In genomic region chr10:133208466-133208865, GRCh38 we compare ENCODE assay signal across 39 cellular contexts. TPM values are rescaled to one million over a fixed set of nuclear protein-coding genes. Genes with fewer than 3 reads are reported as not detected.
"Had no signal": no experiment of that assay in that cellular context is flagged by ENCODE, and none has a peak within 500 bp of the region (broad histone marks: within the 10 kb centered on the region; RNA-seq: fewer than 3 reads in every experiment).

No MANE protein-coding gene starts in this region.

- H3K36me3 ChIP-seq: adrenal gland, brain microvascular endothelial cell, breast epithelium had no signal

- H3K27me3 Mint-ChIP-seq: activated CD4-positive, alpha-beta memory T cell treated with anti-CD3 and anti-CD28 coated beads for 36 hours; activated CD4-positive, alpha-beta T cell treated with anti-CD3 and anti-CD28 coated beads, Interleukin-2, amount 10 ng/mL, durations not matched to agents 24 days and 14 days; activated CD8-positive, alpha-beta T cell treated with anti-CD3 and anti-CD28 coated beads for 36 hours; activated naive CD8-positive, alpha-beta T cell treated with anti-CD3 and anti-CD28 coated beads for 36 hours; activated T-helper 17 cell treated with anti-CD3 and anti-CD28 coated beads, Interleukin-2, amount 50 U/mL, for 72 hours had no signal

- H3K9me3 ChIP-seq: adrenal gland, body of pancreas had no signal

- H3K4me1 Mint-ChIP-seq: activated B cell treated with CpG ODN at 0.5 μM for 24 hours; activated naive CD8-positive, alpha-beta T cell treated with anti-CD3 and anti-CD28 coated beads for 36 hours; activated T-helper 17 cell treated with anti-CD3 and anti-CD28 coated beads, Interleukin-2, amount 50 U/mL, for 72 hours had no signal

- FAIRE-seq: astrocyte, TTC549 had no signal

- H3K9me3 Mint-ChIP-seq: activated B cell treated with CpG ODN at 0.5 μM for 24 hours; activated CD4-positive, alpha-beta memory T cell treated with anti-CD3 and anti-CD28 coated beads for 36 hours; activated CD4-positive, alpha-beta T cell treated with anti-CD3 and anti-CD28 coated beads, Interleukin-2, amount 10 ng/mL, durations not matched to agents 24 days and 14 days; activated CD8-positive, alpha-beta T cell treated with anti-CD3 and anti-CD28 coated beads for 36 hours; activated naive CD4-positive, alpha-beta T cell treated with anti-CD3 and anti-CD28 coated beads for 36 hours; activated naive CD4-positive, alpha-beta T cell treated with anti-CD3 and anti-CD28 coated beads, Interleukin-2, amount 50 U/mL, for 72 hours; activated naive CD8-positive, alpha-beta T cell treated with anti-CD3 and anti-CD28 coated beads for 36 hours; activated T-cell treated with anti-CD3 and anti-CD28 coated beads, Interleukin-2, amount 50 U/mL, for 4 hours; activated T-cell treated with anti-CD3 and anti-CD28 coated beads, Interleukin-2, amount 50 U/mL, for 72 hours; activated T-helper 1 cell treated with anti-CD3 and anti-CD28 coated beads, Interleukin-12 subunit alpha, Interleukin-12 subunit beta, Interleukin-2, Interleukin-4 antibody, amounts not matched to agents 30 ng/mL and 10 ng/mL and 1 ng/mL, durations not matched to agents 14 hours and 24 hours and 36 hours; activated T-helper 17 cell treated with anti-CD3 and anti-CD28 coated beads, Interleukin-2, amount 50 U/mL, for 72 hours; T-helper 1 cell treated with Interleukin-12 subunit alpha and Interleukin-12 subunit beta and Interleukin-4 antibody, amounts not matched to agents 30 μg/mL and 1 μg/mL, for 36 hours; T-helper 2 cell treated with Interferon-gamma antibody and Interleukin-4, amounts not matched to agents 5 μg/mL and 100 μg/mL, for 36 hours had no signal

- H3K27ac Mint-ChIP-seq: activated B cell treated with CpG ODN at 0.5 μM for 24 hours; activated CD4-positive, alpha-beta memory T cell treated with anti-CD3 and anti-CD28 coated beads for 36 hours; activated CD4-positive, alpha-beta T cell treated with anti-CD3 and anti-CD28 coated beads, Interleukin-2, amount 10 ng/mL, durations not matched to agents 24 days and 14 days; activated CD8-positive, alpha-beta T cell treated with anti-CD3 and anti-CD28 coated beads for 36 hours; activated naive CD4-positive, alpha-beta T cell treated with anti-CD3 and anti-CD28 coated beads for 36 hours; activated naive CD4-positive, alpha-beta T cell treated with anti-CD3 and anti-CD28 coated beads, Interleukin-2, amount 50 U/mL, for 72 hours; activated naive CD8-positive, alpha-beta T cell treated with anti-CD3 and anti-CD28 coated beads for 36 hours; activated T-cell treated with anti-CD3 and anti-CD28 coated beads, Interleukin-2, amount 50 U/mL, for 72 hours; activated T-helper 1 cell treated with anti-CD3 and anti-CD28 coated beads, Interleukin-12 subunit alpha, Interleukin-12 subunit beta, Interleukin-2, Interleukin-4 antibody, amounts not matched to agents 30 ng/mL and 10 ng/mL and 1 ng/mL, durations not matched to agents 14 hours and 24 hours and 36 hours; activated T-helper 17 cell treated with anti-CD3 and anti-CD28 coated beads, Interleukin-2, amount 50 U/mL, for 72 hours; T-helper 1 cell treated with Interleukin-12 subunit alpha and Interleukin-12 subunit beta and Interleukin-4 antibody, amounts not matched to agents 30 μg/mL and 1 μg/mL, for 36 hours; T-helper 2 cell treated with Interferon-gamma antibody and Interleukin-4, amounts not matched to agents 5 μg/mL and 100 μg/mL, for 36 hours had no signal

- H3K4me1 ChIP-seq: adrenal gland, body of pancreas, breast epithelium had no signal

- ATAC-seq: activated CD8-positive, alpha-beta T cell treated with anti-CD3 and anti-CD28 coated beads for 36 hours; activated naive CD4-positive, alpha-beta T cell treated with anti-CD3 and anti-CD28 coated beads, Interleukin-2, amount 50 U/mL, for 72 hours; activated T-cell treated with anti-CD3 and anti-CD28 coated beads, Interleukin-2, amount 50 U/mL, for 4 hours; activated T-cell treated with anti-CD3 and anti-CD28 coated beads, Interleukin-2, amount 50 U/mL, for 72 hours; activated T-helper 17 cell treated with anti-CD3 and anti-CD28 coated beads, Interleukin-2, amount 50 U/mL, for 72 hours; body of pancreas had no signal

- H3K4me3 ChIP-seq: adrenal gland, body of pancreas, breast epithelium had no signal

- H3K27ac ChIP-seq: adrenal gland, body of pancreas, brain microvascular endothelial cell, breast epithelium, VCaP had no signal

- DNase-seq: activated B cell treated with CpG ODN at 0.5 μM for 24 hours; activated CD4-positive, alpha-beta memory T cell treated with anti-CD3 and anti-CD28 coated beads for 36 hours; activated CD4-positive, alpha-beta T cell treated with anti-CD3 and anti-CD28 coated beads for 4 hours; activated CD4-positive, alpha-beta T cell treated with anti-CD3 and anti-CD28 coated beads, Interleukin-2, amount 10 ng/mL, durations not matched to agents 24 days and 14 days; activated CD4-positive, alpha-beta T cell treated with anti-CD3 and anti-CD28 coated beads, Interleukin-2, amount 50 U/mL, for 1 hour; activated CD4-positive, alpha-beta T cell treated with anti-CD3 and anti-CD28 coated beads, Interleukin-2, amount 50 U/mL, for 4 hours; activated CD4-positive, CD25-positive, alpha-beta regulatory T cell treated with anti-CD3 and anti-CD28 coated beads, Interleukin-2, amount 50 U/mL, for 72 hours; activated CD8-positive, alpha-beta memory T cell treated with anti-CD3 and anti-CD28 coated beads, Interleukin-2, amount 50 U/mL, for 4 hours; activated CD8-positive, alpha-beta T cell treated with anti-CD3 and anti-CD28 coated beads for 36 hours; activated effector memory CD4-positive, alpha-beta T cell treated with anti-CD3 and anti-CD28 coated beads, Interleukin-2, amount 50 U/mL, for 16 hours; activated gamma-delta T cell treated with Interleukin-2 at 50 U/mL for 16 hours; activated naive CD4-positive, alpha-beta T cell; activated naive CD4-positive, alpha-beta T cell treated with anti-CD3 and anti-CD28 coated beads for 36 hours; activated naive CD4-positive, alpha-beta T cell treated with anti-CD3 and anti-CD28 coated beads, Interleukin-2, amount 50 U/mL, for 16 hours; activated naive CD8-positive, alpha-beta T cell treated with anti-CD3 and anti-CD28 coated beads for 36 hours; activated T-cell treated with anti-CD3 and anti-CD28 coated beads for 4 hours; activated T-cell treated with anti-CD3 and anti-CD28 coated beads, Interleukin-2, amount 50 U/mL, for 1 hour; activated T-cell treated with anti-CD3 and anti-CD28 coated beads, Interleukin-2, amount 50 U/mL, for 4 hours; activated T-cell treated with anti-CD3 and anti-CD28 coated beads, Interleukin-2, amount 50 U/mL, for 72 hours; adrenal gland; amniotic stem cell; aorta; body of pancreas; brain microvascular endothelial cell; central memory CD4-positive, alpha-beta T cell; T-helper 2 cell; T-helper 9 cell had no signal

- H3K4me3 Mint-ChIP-seq: activated B cell treated with CpG ODN at 0.5 μM for 24 hours; activated CD4-positive, alpha-beta memory T cell treated with anti-CD3 and anti-CD28 coated beads for 36 hours; activated CD4-positive, alpha-beta T cell treated with anti-CD3 and anti-CD28 coated beads, Interleukin-2, amount 10 ng/mL, durations not matched to agents 24 days and 14 days; activated CD8-positive, alpha-beta T cell treated with anti-CD3 and anti-CD28 coated beads for 36 hours; activated naive CD4-positive, alpha-beta T cell treated with anti-CD3 and anti-CD28 coated beads for 36 hours; activated naive CD8-positive, alpha-beta T cell treated with anti-CD3 and anti-CD28 coated beads for 36 hours; activated T-cell treated with anti-CD3 and anti-CD28 coated beads, Interleukin-2, amount 50 U/mL, for 4 hours; activated T-cell treated with anti-CD3 and anti-CD28 coated beads, Interleukin-2, amount 50 U/mL, for 72 hours; activated T-helper 1 cell treated with anti-CD3 and anti-CD28 coated beads, Interleukin-12 subunit alpha, Interleukin-12 subunit beta, Interleukin-2, Interleukin-4 antibody, amounts not matched to agents 30 ng/mL and 10 ng/mL and 1 ng/mL, durations not matched to agents 14 hours and 24 hours and 36 hours; activated T-helper 17 cell treated with anti-CD3 and anti-CD28 coated beads, Interleukin-2, amount 50 U/mL, for 72 hours; T-helper 1 cell treated with Interleukin-12 subunit alpha and Interleukin-12 subunit beta and Interleukin-4 antibody, amounts not matched to agents 30 μg/mL and 1 μg/mL, for 36 hours; T-helper 2 cell treated with Interferon-gamma antibody and Interleukin-4, amounts not matched to agents 5 μg/mL and 100 μg/mL, for 36 hours had no signal

- H3K36me3 Mint-ChIP-seq: activated CD4-positive, alpha-beta memory T cell treated with anti-CD3 and anti-CD28 coated beads for 36 hours; activated naive CD4-positive, alpha-beta T cell treated with anti-CD3 and anti-CD28 coated beads, Interleukin-2, amount 50 U/mL, for 72 hours; activated naive CD8-positive, alpha-beta T cell treated with anti-CD3 and anti-CD28 coated beads for 36 hours had no signal

- H3K27me3 ChIP-seq: adrenal gland, body of pancreas, brain microvascular endothelial cell had no signal

RNA-seq across cellular contexts. Expression of gene UTF1, which starts 21.6 kb away (rescaled TPM):
- total RNA-seq: activated B cell treated with CpG ODN at 0.5 μM for 24 hours; activated CD4-positive, alpha-beta memory T cell treated with anti-CD3 and anti-CD28 coated beads for 36 hours; activated CD8-positive, alpha-beta memory T cell treated with anti-CD3 and anti-CD28 coated beads for 36 hours; activated CD8-positive, alpha-beta T cell treated with anti-CD3 and anti-CD28 coated beads for 36 hours; activated naive CD4-positive, alpha-beta T cell treated with anti-CD3 and anti-CD28 coated beads for 36 hours; activated naive CD4-positive, alpha-beta T cell treated with anti-CD3 and anti-CD28 coated beads, Interleukin-2, amount 50 U/mL, for 72 hours; activated naive CD8-positive, alpha-beta T cell treated with anti-CD3 and anti-CD28 coated beads for 36 hours; activated T-helper 1 cell treated with anti-CD3 and anti-CD28 coated beads, Interleukin-12 subunit alpha, Interleukin-12 subunit beta, Interleukin-2, Interleukin-4 antibody, amounts not matched to agents 30 ng/mL and 10 ng/mL and 1 ng/mL, durations not matched to agents 14 hours and 24 hours and 36 hours; activated T-helper 17 cell treated with anti-CD3 and anti-CD28 coated beads, Interleukin-2, amount 50 U/mL, for 72 hours; aorta; body of pancreas; breast epithelium; cardiac septum; cerebellum had no signal
- polyA plus RNA-seq: aorta had no signal

RNA-seq across cellular contexts. Expression of gene VENTX, which starts 29.2 kb away (rescaled TPM):
- total RNA-seq: activated CD4-positive, alpha-beta T cell treated with anti-CD3 and anti-CD28 coated beads, Interleukin-2, amount 10 ng/mL, durations not matched to agents 24 days and 14 days; activated CD8-positive, alpha-beta memory T cell treated with anti-CD3 and anti-CD28 coated beads for 36 hours; activated naive CD4-positive, alpha-beta T cell treated with anti-CD3 and anti-CD28 coated beads for 36 hours; activated naive CD4-positive, alpha-beta T cell treated with anti-CD3 and anti-CD28 coated beads, Interleukin-2, amount 50 U/mL, for 72 hours; activated naive CD8-positive, alpha-beta T cell treated with anti-CD3 and anti-CD28 coated beads for 36 hours; activated T-cell treated with anti-CD3 and anti-CD28 coated beads, Interleukin-2, amount 50 U/mL, for 4 hours; activated T-helper 1 cell treated with anti-CD3 and anti-CD28 coated beads, Interleukin-12 subunit alpha, Interleukin-12 subunit beta, Interleukin-2, Interleukin-4 antibody, amounts not matched to agents 30 ng/mL and 10 ng/mL and 1 ng/mL, durations not matched to agents 14 hours and 24 hours and 36 hours had no signal

RNA-seq across cellular contexts. Expression of gene KNDC1, which starts 48.4 kb away (rescaled TPM):
- total RNA-seq: activated CD8-positive, alpha-beta T cell treated with anti-CD3 and anti-CD28 coated beads for 36 hours; activated naive CD4-positive, alpha-beta T cell treated with anti-CD3 and anti-CD28 coated beads for 36 hours; activated naive CD8-positive, alpha-beta T cell treated with anti-CD3 and anti-CD28 coated beads for 36 hours had no signal
